ENCODE assay signal across 20 cellular contexts in the genomic region with DNA sequence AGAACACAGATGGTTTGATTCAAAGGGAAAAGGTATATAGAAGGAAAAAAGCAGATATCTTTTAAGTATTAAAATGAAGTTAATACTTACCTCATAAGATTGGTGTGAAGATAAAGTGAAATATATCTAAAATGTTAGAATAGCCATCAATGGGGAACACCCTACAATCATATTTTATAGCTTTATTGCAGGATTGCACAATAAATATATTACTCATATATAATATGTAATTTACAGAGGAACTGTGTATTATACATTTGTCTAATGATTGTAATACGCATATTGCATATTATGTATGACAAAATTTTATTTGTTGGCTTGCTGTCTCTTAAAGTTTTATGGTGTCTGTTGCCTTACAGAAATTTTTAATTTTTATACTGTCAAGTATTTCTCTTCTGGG. TPM values are rescaled to one million over a fixed set of nuclear protein-coding genes. Genes with fewer than 3 reads are reported as not detected.
DNase-seq lines count a peak whose midpoint lies in the region; ATAC-seq, FAIRE-seq and TF ChIP-seq lines count a peak whose summit lies in the region.
"Had no signal": no experiment of that assay in that cellular context is flagged by ENCODE, and none has a peak within 500 bp of the region (broad histone marks: within the 10 kb centered on the region; RNA-seq: fewer than 3 reads in every experiment).

No MANE protein-coding gene starts in this region.

- no peaks in the 10 kb centered on the region for H3K9me1 ChIP-seq in IMR-90 (ENCODE audit: insufficient read depth, low read length)
- no peaks in the 10 kb centered on the region for H3K9me1 ChIP-seq in K562 (ENCODE audit: control insufficient read depth, insufficient read depth, low read length)

- FAIRE-seq in K562 (lab: Jason Lieb, UNC) (no peak), small intestine (lab: Jason Lieb, UNC) (peak; percentile 75)
- FAIRE-seq: A549, G401.6, GM12892, H54 had no signal

- no peaks in the 10 kb centered on the region for H3K79me1 ChIP-seq in IMR-90 (ENCODE audit: low read depth in 1 of 2, low read length in 2 of 2)

- TF ChIP-seq POLR2A in IMR-90 (IDR thresholded peaks at IDR 0.05; ENCODE audit: low read depth, low read length): no peak
- TF ChIP-seq POLR2A in K562 (conservative IDR thresholded peaks at IDR 0.05): no peak
- TF ChIP-seq POLR2A in uterus (IDR thresholded peaks at IDR 0.05): no peak

- no TSS peak for BruUV-seq in IMR-90 (replicated peaks; lab: Mats Ljungman, UMichigan)
- BruUV-seq in K562 (replicated peaks; lab: Mats Ljungman, UMichigan): no TSS peak

- DNase-seq in IMR-90: no peak
- DNase-seq in K562 (ENCODE audit: extremely low read depth in 1 of 4, low spot score in 3 of 4): no peak
- DNase-seq in small intestine: peak; percentile 71
- no peak for DNase-seq in COR-L47 (lab: John Stamatoyannopoulos, UW)
- no peak for DNase-seq in NCI-H524 (lab: John Stamatoyannopoulos, UW)
- DNase-seq in uterus: no peak
- DNase-seq: ACHN; AML-193; C1 segment of cervical spinal cord; Caco-2; CD4-positive, alpha-beta memory T cell; DMS153; DND-41; GOT3; HFFc6 had no signal

- peaks cover 2% of the 10 kb centered on the region for H3K4me1 ChIP-seq in IMR-90 (ENCODE audit: control insufficient read depth, insufficient read depth, low read length)
- no peaks in the 10 kb centered on the region for H3K4me1 ChIP-seq in K562 (replicated peaks in 1 of 2; ENCODE audit: control insufficient read depth in 2 of 2, insufficient read depth in 2 of 2, low read length in 2 of 2)
- peaks cover 1 to 3% of the 10 kb centered on the region in 2 donors for H3K4me1 ChIP-seq in small intestine (ENCODE audit: control insufficient read depth in 2 of 2, insufficient read depth in 1 of 2, low read depth in 1 of 2, low read length in 1 of 2)
- H3K4me1 ChIP-seq in uterus: no peaks in the 10 kb centered on the region

- no peak overlapping the region for H3K14ac ChIP-seq in IMR-90 (replicated peaks; ENCODE audit: low read depth, low read length)

- WGBS in IMR-90 (ENCODE audit: extremely low coverage in 2 of 2, insufficient read length in 1 of 2), 2 experiments: no CpG with 5 or more reads among the region's 1 CpG
- 100% methylated on average over 1 of the region's 1 CpG for WGBS in K562 (ENCODE audit: insufficient coverage, low coverage, missing lambda C conversion rate)
- WGBS in small intestine, 3 donors: 24 to 72% (median 47%) methylated on average over 1 of the region's 1 CpG

- no peak overlapping the region for H2BK15ac ChIP-seq in IMR-90 (ENCODE audit: low read depth, low read length)

- H2AFZ ChIP-seq in IMR-90 (replicated peaks; ENCODE audit: low read length, poor library complexity) (no peak overlapping the region), K562 (ENCODE audit: low read depth, low read length) (no peak overlapping the region)

- H3K27me3 ChIP-seq in IMR-90 (ENCODE audit: control insufficient read depth, insufficient read depth, low read length) (no peaks in the 10 kb centered on the region), K562 (ENCODE audit: control insufficient read depth in 2 of 2, insufficient read depth in 2 of 2, low read length in 2 of 2) (no peaks in the 10 kb centered on the region), small intestine (ENCODE audit: control insufficient read depth in 2 of 2, insufficient read depth in 2 of 2, low read length in 2 of 2) (no peaks in the 10 kb centered on the region), uterus (no peaks in the 10 kb centered on the region)

- no peak overlapping the region for H3K27ac ChIP-seq in IMR-90 (ENCODE audit: insufficient read depth, low read length)
- no peak overlapping the region for H3K27ac ChIP-seq in K562 (ENCODE audit: extremely low read depth, low read depth, low read length)
- no peak overlapping the region for H3K27ac ChIP-seq in small intestine (ENCODE audit: low read depth in 1 of 2, low read length in 1 of 2)
- H3K27ac ChIP-seq in uterus: no peak overlapping the region
- H3K27ac ChIP-seq: A549 had no signal

- H3K4me3 ChIP-seq in IMR-90 (ENCODE audit: insufficient read depth, low read depth, low read length) (no peak overlapping the region), K562 (no peak overlapping the region), small intestine (ENCODE audit: low read depth in 1 of 2, low read length in 2 of 2) (no peak overlapping the region), uterus (no peak overlapping the region)
- H3K4me3 ChIP-seq: A549, HAP-1 had no signal

- CTCF ChIA-PET in IMR-90 (lab: Yijun Ruan, JAX) (no interaction called here), K562 (lab: Yijun Ruan, JAX; ENCODE audit: low intra/inter-chr PET ratio) (no interaction called here)

- no peak overlapping the region for H3K4me2 ChIP-seq in IMR-90 (ENCODE audit: low read depth, low read length)
- H3K4me2 ChIP-seq in K562 (ENCODE audit: insufficient read depth, low read length): no peak overlapping the region
- H3K4me2 ChIP-seq: A549 had no signal

- dilution Hi-C loops in IMR-90 (cut with HindIII; ENCODE audit: low sequenced_read_pairs, unreplicated experiment): loop anchor here (25.0 kb wide), 2 partner anchors 199 to 524 kb away; a partner anchor contains a TSS

- no peak for TF ChIP-seq RAD21 in IMR-90 (IDR thresholded peaks at IDR 0.05; ENCODE audit: low read length)
- TF ChIP-seq RAD21 in K562 (CRISPR knock-in tag; conservative IDR thresholded peaks at IDR 0.05 in 1 of 2, IDR thresholded peaks at IDR 0.05 in 1 of 2): no peak

- no peak overlapping the region for H3K18ac ChIP-seq in IMR-90 (ENCODE audit: low read depth, low read length)

- H4K8ac ChIP-seq in IMR-90 (ENCODE audit: low read depth in 2 of 2, low read length in 2 of 2): no peak overlapping the region

- POLR2A ChIA-PET in IMR-90 (lab: Charles Lee; ENCODE audit: unreplicated experiment) (interaction anchor here (0.7 kb wide), 1 partner anchor 155 kb away, joined by 3 read pairs; no protein-coding TSS in a partner anchor), K562 (lab: Yijun Ruan, JAX) (interaction anchor here (0.7 kb wide), 1 partner anchor 34 kb away, joined by 3 read pairs; no protein-coding TSS in a partner anchor)

- intact Hi-C loops in IMR-90 (cut with micrococcal nuclease): no loop called here
- intact Hi-C loops in K562 (cut with micrococcal nuclease): no loop called here
- intact Hi-C loops in uterus (cut with DNase I; ENCODE audit: low total_unique reads): no loop called here

- TF ChIP-seq CTCF in IMR-90 (conservative IDR thresholded peaks at IDR 0.05; ENCODE audit: low read depth, low read length): no peak
- no peak for TF ChIP-seq CTCF in K562 (IDR thresholded peaks at IDR 0.05 in 2 of 3, conservative IDR thresholded peaks at IDR 0.05 in 1 of 3; ENCODE audit: insufficient read depth in 2 of 3, low read depth in 1 of 3, low read length in 3 of 3)
- TF ChIP-seq CTCF in uterus (IDR thresholded peaks at IDR 0.05): no peak

- H2BK5ac ChIP-seq in IMR-90 (ENCODE audit: low read depth, low read length, poor library complexity, severe bottlenecking): no peak overlapping the region

- no peaks in the 10 kb centered on the region for H3K79me2 ChIP-seq in K562 (ENCODE audit: control insufficient read depth, insufficient read depth, low read length)

- H2AK5ac ChIP-seq in IMR-90 (ENCODE audit: low read depth, low read length): no peak overlapping the region

- no peak for TF ChIP-seq EP300 in K562 (IDR thresholded peaks at IDR 0.05; ENCODE audit: low read length)

- no peak overlapping the region for H2AK9ac ChIP-seq in IMR-90 (replicated peaks; ENCODE audit: low read depth, low read length, poor library complexity)

- in situ Hi-C loops in IMR-90 (cut with MboI; ENCODE audit: low sequenced_read_pairs): no loop called here
- in situ Hi-C loops in K562 (cut with MboI): loop anchor here (10.0 kb wide), 1 partner anchor 197 kb away; no protein-coding TSS in a partner anchor

- no peak overlapping the region for H2BK20ac ChIP-seq in IMR-90 (ENCODE audit: low read depth, low read length)

- no peak overlapping the region for H4K91ac ChIP-seq in IMR-90 (ENCODE audit: insufficient read depth, low read depth, low read length)

- no peak overlapping the region for H4K5ac ChIP-seq in IMR-90 (ENCODE audit: low read depth, low read length)

- H2BK120ac ChIP-seq in IMR-90 (ENCODE audit: low read depth, low read length): no peak overlapping the region

- no peak overlapping the region for H3K56ac ChIP-seq in IMR-90 (ENCODE audit: extremely low read depth, insufficient read depth, low read length)

- no peaks in the 10 kb centered on the region for H3K9me3 ChIP-seq in IMR-90 (ENCODE audit: control insufficient read depth, insufficient read depth, low read length)
- H3K9me3 ChIP-seq in K562 (replicated peaks; ENCODE audit: control insufficient read depth, insufficient read depth, low read depth, low read length): no peaks in the 10 kb centered on the region
- H3K9me3 ChIP-seq in small intestine (ENCODE audit: control insufficient read depth, low read depth): no peaks in the 10 kb centered on the region
- H3K9me3 ChIP-seq in uterus: no peaks in the 10 kb centered on the region
- H3K9me3 ChIP-seq: A549, Caco-2, HAP-1 had no signal

- H3K9ac ChIP-seq in IMR-90 (ENCODE audit: low read depth, low read length) (no peak overlapping the region), K562 (ENCODE audit: insufficient read depth in 1 of 2, low read depth in 2 of 2, low read length in 2 of 2) (no peak overlapping the region)

- H3K4ac ChIP-seq in IMR-90 (ENCODE audit: low read depth, low read length): no peak overlapping the region

- H3K23ac ChIP-seq in IMR-90 (ENCODE audit: low read depth, low read length): no peak overlapping the region

- no peaks in the 10 kb centered on the region for H3K36me3 ChIP-seq in IMR-90 (ENCODE audit: control insufficient read depth, insufficient read depth, low read length)
- peaks cover 33% of the 10 kb centered on the region for H3K36me3 ChIP-seq in K562 (ENCODE audit: control insufficient read depth, insufficient read depth, low read length)
- H3K36me3 ChIP-seq in small intestine (ENCODE audit: control insufficient read depth in 2 of 2, insufficient read depth in 2 of 2, low read length in 2 of 2): no peaks in the 10 kb centered on the region
- H3K36me3 ChIP-seq in uterus: no peaks in the 10 kb centered on the region

- H4K20me1 ChIP-seq in IMR-90 (ENCODE audit: insufficient read depth, low read length) (no peaks in the 10 kb centered on the region), K562 (replicated peaks; ENCODE audit: control insufficient read depth, insufficient read depth, low read length) (no peaks in the 10 kb centered on the region)

- ATAC-seq in IMR-90 (ENCODE audit: low read depth) (no peak), K562 (no peak)
- ATAC-seq: A549 had no signal

RNA-seq across cellular contexts. Expression of a gene that starts 47.8 kb away (rescaled TPM):
- total RNA-seq in IMR-90 (2012; rRNA removed): 12.9 and 25.8 TPM in 2 replicates
- 15.7 and 18.4 TPM in 2 replicates for polyA plus RNA-seq in IMR-90 (2012; rRNA removed)
- 3.5 and 9.1 TPM in 2 replicates for polyA plus RNA-seq in IMR-90 (2012; cell fraction: cytosol; rRNA removed)
- 8.0 and 9.8 TPM in 2 replicates for polyA plus RNA-seq in IMR-90 (2012; cell fraction: nucleus; rRNA removed; ENCODE audit: low replicate concordance)
- total RNA-seq in K562 (2011; cell fraction: chromatin; rRNA removed; ENCODE audit: low replicate concordance): 52.2 and 140 TPM in 2 replicates
- total RNA-seq in K562 (2011; cell fraction: nucleolus; rRNA removed): 19.7 and 27.2 TPM in 2 replicates
- 59.5 and 113 TPM in 2 replicates for total RNA-seq in K562 (2011; cell fraction: nucleoplasm; rRNA removed)
- total RNA-seq in K562 (2014; rRNA removed): 85.4 and 85.6 TPM in 2 replicates
- 114 and 132 TPM in 2 replicates for total RNA-seq in K562 (2014; rRNA removed; fragmentation: Illumina TruSeq; extraction: Trizol)
- 117 and 122 TPM in 2 replicates for total RNA-seq in K562 (2015; rRNA removed; fragmentation: Illumina TruSeq; extraction: Trizol)
- 133 and 138 TPM in 2 replicates for total RNA-seq in K562 (2021)
- 117 and 174 TPM in 2 replicates for polyA plus RNA-seq in K562 (2011; rRNA removed)
- polyA plus RNA-seq in K562 (2011; cell fraction: cytosol; rRNA removed): 21.6 and 39.4 TPM in 2 replicates
- 38.3 and 58.5 TPM in 2 replicates for polyA plus RNA-seq in K562 (2011; cell fraction: nucleus; rRNA removed)
- polyA plus RNA-seq in K562 (2012): 89.5 and 112 TPM in 2 replicates
- 188 and 206 TPM in 2 replicates for polyA plus RNA-seq in K562 (2014; fragmentation: Illumina TruSeq; extraction: Trizol)
- polyA plus RNA-seq in K562 (2014; fragmentation: Nextera tagmentation; extraction: Ambion mirVana): 10 to 100 TPM; 61.0 to 68.9 TPM
- 151 and 180 TPM in 2 replicates for polyA plus RNA-seq in K562 (2014; rRNA removed)
- 168 and 179 TPM in 2 replicates for polyA minus RNA-seq in K562 (2011; rRNA and poly(A)+ RNA removed)
- polyA minus RNA-seq in K562 (2011; cell fraction: cytosol; rRNA and poly(A)+ RNA removed): 44.0 and 70.9 TPM in 2 replicates
- polyA minus RNA-seq in K562 (2011; cell fraction: nucleus; rRNA and poly(A)+ RNA removed): 62.3 and 92.4 TPM in 2 replicates
- 10 to 100 TPM; 22.6 to 24.3 (median 24.2) TPM for polyA plus RNA-seq in small intestine
- 10 to 100 TPM in 3 of 4 donors, 1 to 10 TPM in 1; 7.4 to 40.9 (median 23.1) TPM for total RNA-seq in uterus

RNA-seq across cellular contexts. Expression of a gene that starts 48.0 kb away (rescaled TPM):
- total RNA-seq in IMR-90 (2012; rRNA removed): 161 and 184 TPM in 2 replicates
- 9.6 and 10.9 TPM in 2 replicates for polyA plus RNA-seq in IMR-90 (2012; rRNA removed)
- 3.3 and 5.7 TPM in 2 replicates for polyA plus RNA-seq in IMR-90 (2012; cell fraction: cytosol; rRNA removed)
- polyA plus RNA-seq in IMR-90 (2012; cell fraction: nucleus; rRNA removed; ENCODE audit: low replicate concordance): 6.4 and 10.0 TPM in 2 replicates
- 38.1 and 70.7 TPM in 2 replicates for total RNA-seq in K562 (2011; cell fraction: chromatin; rRNA removed; ENCODE audit: low replicate concordance)
- total RNA-seq in K562 (2011; cell fraction: nucleolus; rRNA removed): 42.0 and 43.2 TPM in 2 replicates
- 50.5 and 80.9 TPM in 2 replicates for total RNA-seq in K562 (2011; cell fraction: nucleoplasm; rRNA removed)
- 118 and 156 TPM in 2 replicates for total RNA-seq in K562 (2014; rRNA removed)
- total RNA-seq in K562 (2014; rRNA removed; fragmentation: Illumina TruSeq; extraction: Trizol): 128 and 147 TPM in 2 replicates
- 128 TPM in 2 replicates for total RNA-seq in K562 (2015; rRNA removed; fragmentation: Illumina TruSeq; extraction: Trizol)
- total RNA-seq in K562 (2021): 101 and 110 TPM in 2 replicates
- 46.1 and 56.4 TPM in 2 replicates for polyA plus RNA-seq in K562 (2011; rRNA removed)
- polyA plus RNA-seq in K562 (2011; cell fraction: cytosol; rRNA removed): 24.7 and 26.1 TPM in 2 replicates
- 19.7 and 22.2 TPM in 2 replicates for polyA plus RNA-seq in K562 (2011; cell fraction: nucleus; rRNA removed)
- polyA plus RNA-seq in K562 (2012): 22.6 and 31.7 TPM in 2 replicates
- 24.9 and 28.5 TPM in 2 replicates for polyA plus RNA-seq in K562 (2014; fragmentation: Illumina TruSeq; extraction: Trizol)
- 100 to 1,000 TPM in 1 of 2 experiments, 10 to 100 TPM in 1; 49.2 to 187 TPM for polyA plus RNA-seq in K562 (2014; fragmentation: Nextera tagmentation; extraction: Ambion mirVana)
- polyA plus RNA-seq in K562 (2014; rRNA removed): 27.7 and 32.0 TPM in 2 replicates
- 285 and 314 TPM in 2 replicates for polyA minus RNA-seq in K562 (2011; rRNA and poly(A)+ RNA removed)
- 101 and 165 TPM in 2 replicates for polyA minus RNA-seq in K562 (2011; cell fraction: cytosol; rRNA and poly(A)+ RNA removed)
- 65.4 and 95.5 TPM in 2 replicates for polyA minus RNA-seq in K562 (2011; cell fraction: nucleus; rRNA and poly(A)+ RNA removed)
- polyA plus RNA-seq in small intestine: 1 to 10 TPM; 4.0 to 7.3 (median 7.2) TPM
- total RNA-seq in uterus: 100 to 1,000 TPM in 2 of 4 donors, 10 to 100 TPM in 2; 68.9 to 290 (median 98.1) TPM
